ENCODE assay signal across 8 cellular contexts in the genomic region with DNA sequence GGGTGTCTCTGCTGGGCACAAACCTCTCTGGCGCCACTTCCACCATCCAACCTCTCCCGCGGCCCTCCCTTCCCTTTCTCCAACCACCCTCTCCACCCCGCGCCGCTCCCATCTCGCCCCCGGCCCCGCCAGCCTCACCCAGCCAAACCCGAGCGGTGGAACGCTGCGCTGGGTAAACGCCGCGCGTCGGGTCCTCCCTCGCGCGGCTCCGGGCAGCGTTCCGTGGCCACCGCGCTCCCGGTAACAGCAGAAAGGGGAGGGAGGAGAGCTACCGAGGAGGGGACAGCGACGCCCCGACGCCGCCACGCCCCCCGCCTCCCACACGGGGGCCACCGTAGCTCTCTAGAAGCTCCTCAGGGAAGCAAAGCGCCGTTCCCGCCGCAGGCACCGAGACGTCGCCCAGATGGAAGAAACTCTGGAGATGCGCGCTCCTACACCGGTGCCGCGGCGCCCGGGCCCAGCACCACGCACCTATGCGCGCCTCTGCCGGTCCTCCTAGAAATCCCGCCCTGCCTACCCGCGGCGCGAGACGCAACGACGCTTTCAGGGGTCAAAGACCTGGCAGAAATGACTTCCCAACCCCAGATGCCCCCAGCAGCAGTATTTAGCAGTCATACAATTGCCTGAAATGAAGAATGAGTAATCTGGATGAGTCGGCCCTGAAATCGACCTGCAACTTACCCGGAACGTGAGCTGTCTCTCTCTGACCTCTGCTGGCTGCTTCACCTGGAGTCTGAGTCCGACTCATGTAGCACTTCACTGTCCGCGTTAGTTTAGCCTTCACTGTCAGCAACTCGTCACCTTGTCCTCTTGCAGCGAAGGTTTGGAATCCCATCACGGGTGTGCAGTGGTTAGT. TPM values are rescaled to one million over a fixed set of nuclear protein-coding genes. Genes with fewer than 3 reads are reported as not detected.
DNase-seq lines count a peak whose midpoint lies in the region; ATAC-seq and TF ChIP-seq lines count a peak whose summit lies in the region.

Gene RUBCNL, minus strand, starts transcription at position 257 of the 856 bp plus-strand sequence. CDS start 14,777 bp downstream, outside the sequence.

- peaks cover 8% of the 10 kb centered on the region for H3K27me3 ChIP-seq in CD4-positive, alpha-beta memory T cell (ENCODE audit: insufficient read depth, low read length)
- H3K27me3 ChIP-seq in heart left ventricle, result peaks cover 11 to 52% (median 20%) of the 10 kb centered on the region in 9 donors

- peaks cover 16% of the 10 kb centered on the region for H3K4me1 ChIP-seq in CD4-positive, alpha-beta memory T cell (ENCODE audit: insufficient read depth, low read length)
- peaks cover 0 to 43% (median 1%) of the 10 kb centered on the region in 12 donors for H3K4me1 ChIP-seq in heart left ventricle

- POLR2A ChIA-PET in CD4-positive, alpha-beta memory T cell (lab: Charles Lee; ENCODE audit: partially characterized antibody), result no interaction called here

- intact Hi-C loops in CD4-positive, alpha-beta memory T cell (cut with micrococcal nuclease), result no loop called here
- intact Hi-C loops in heart left ventricle (cut with DNase I), result no loop called here
- intact Hi-C loops in posterior vena cava (cut with DNase I), result no loop called here

- no peak for TF ChIP-seq POLR2A in heart left ventricle (IDR thresholded peaks at IDR 0.05)

- CTCF ChIA-PET in CD4-positive, alpha-beta memory T cell (lab: Charles Lee; ENCODE audit: partially characterized antibody), result no interaction called here
- CTCF ChIA-PET in activated naive CD4-positive, alpha-beta T cell treated with anti-CD3 and anti-CD28 coated beads, Interleukin-2, amount 10 ng/mL, durations not matched to agents 7 days and 5 days (lab: Charles Lee), result interaction anchor here (0.8 to 1.2 kb wide), 2 partner anchors 18 to 24 kb away, joined by 3 read pairs; no protein-coding TSS in a partner anchor

- H3K27ac ChIP-seq in CD4-positive, alpha-beta memory T cell (ENCODE audit: low read depth, low read length), result no peak within 1 kb of the TSS
- H3K27ac ChIP-seq in heart left ventricle, result peak within 1 kb of the TSS in 2 of 12 donors; percentile 5 to 58

- ATAC-seq in heart left ventricle (peak in 3 of 4 donors; percentile 37 to 71 (median 44)), HG03457 (IDR thresholded peaks at IDR 0.05; ENCODE audit: unreplicated experiment) (no peak)

- no peaks in the 10 kb centered on the region for H3K9me3 Mint-ChIP-seq in CD4-positive, alpha-beta memory T cell
- no peaks in the 10 kb centered on the region for H3K9me3 Mint-ChIP-seq in activated naive CD4-positive, alpha-beta T cell treated with anti-CD3 and anti-CD28 coated beads, Interleukin-2, amount 10 ng/mL, durations not matched to agents 7 days and 5 days

- H3K4me3 Mint-ChIP-seq in CD4-positive, alpha-beta memory T cell, result peak within 1 kb of the TSS; percentile 76 to 91 (median 84)
- H3K4me3 Mint-ChIP-seq in activated naive CD4-positive, alpha-beta T cell treated with anti-CD3 and anti-CD28 coated beads, Interleukin-2, amount 10 ng/mL, durations not matched to agents 7 days and 5 days, result peak within 1 kb of the TSS; percentile 73

- H3K27me3 Mint-ChIP-seq in CD4-positive, alpha-beta memory T cell, result peaks cover 27% of the 10 kb centered on the region in 2 donors
- peaks cover 38% of the 10 kb centered on the region for H3K27me3 Mint-ChIP-seq in activated naive CD4-positive, alpha-beta T cell treated with anti-CD3 and anti-CD28 coated beads, Interleukin-2, amount 10 ng/mL, durations not matched to agents 7 days and 5 days

- H3K36me3 ChIP-seq in CD4-positive, alpha-beta memory T cell (ENCODE audit: insufficient read depth, low read length), result no peaks in the 10 kb centered on the region
- no peaks in the 10 kb centered on the region for H3K36me3 ChIP-seq in heart left ventricle

- peak within 1 kb of the TSS in 1 of 2 donors; percentile 37 for H3K4me3 ChIP-seq in CD4-positive, alpha-beta memory T cell (ENCODE audit: low read length in 2 of 2)
- peak within 1 kb of the TSS in 11 of 12 donors; percentile 18 to 64 (median 49) for H3K4me3 ChIP-seq in heart left ventricle

- peak within 1 kb of the TSS in 1 of 7 donors; percentile 72 for H3K27ac Mint-ChIP-seq in CD4-positive, alpha-beta memory T cell
- peak within 1 kb of the TSS; percentile 50 for H3K27ac Mint-ChIP-seq in activated naive CD4-positive, alpha-beta T cell treated with anti-CD3 and anti-CD28 coated beads, Interleukin-2, amount 10 ng/mL, durations not matched to agents 7 days and 5 days

- no peaks in the 10 kb centered on the region for H3K36me3 Mint-ChIP-seq in CD4-positive, alpha-beta memory T cell
- H3K36me3 Mint-ChIP-seq in activated naive CD4-positive, alpha-beta T cell treated with anti-CD3 and anti-CD28 coated beads, Interleukin-2, amount 10 ng/mL, durations not matched to agents 7 days and 5 days, result no peaks in the 10 kb centered on the region

- H3K9me3 ChIP-seq in CD4-positive, alpha-beta memory T cell (ENCODE audit: control insufficient read depth in 1 of 2, low read length in 2 of 2), result no peaks in the 10 kb centered on the region
- H3K9me3 ChIP-seq in heart left ventricle, result no peaks in the 10 kb centered on the region

- TF ChIP-seq CTCF in GM20000 (IDR thresholded peaks at IDR 0.05; ENCODE audit: extremely low read depth, missing control alignments) (no peak), heart left ventricle (IDR thresholded peaks at IDR 0.05) (no peak)

- WGBS in heart left ventricle, 4 donors, result 2 to 5% (median 3%) methylated on average over 53 to 73 of the region's 73 CpGs

- H3K4me1 Mint-ChIP-seq in CD4-positive, alpha-beta memory T cell, result peaks cover 17 to 29% (median 26%) of the 10 kb centered on the region in 4 donors
- peaks cover 22% of the 10 kb centered on the region for H3K4me1 Mint-ChIP-seq in activated naive CD4-positive, alpha-beta T cell treated with anti-CD3 and anti-CD28 coated beads, Interleukin-2, amount 10 ng/mL, durations not matched to agents 7 days and 5 days

- peak in 3 of 5 donors; percentile 6 to 19 (median 19) for DNase-seq in CD4-positive, alpha-beta memory T cell
- DNase-seq in GM20000 (ENCODE audit: low spot score) (peak; percentile 78), NCI-H1105 treated with DMSO at 0.1 percent for 48 hours (lab: John Stamatoyannopoulos, UW) (peak; percentile 18), heart left ventricle (peak; percentile 36 to 81 (median 49)), posterior vena cava (ENCODE audit: low spot score) (peak; percentile 89), UCSD-AML1 (lab: John Stamatoyannopoulos, UW; ENCODE audit: unreplicated experiment) (no peak)
- peak; percentile 34 for DNase-seq in activated naive CD4-positive, alpha-beta T cell treated with anti-CD3 and anti-CD28 coated beads, Interleukin-2, amount 10 ng/mL, durations not matched to agents 7 days and 5 days

RNA-seq across cellular contexts. Expression of gene RUBCNL, which starts in this region (rescaled TPM):
- not detected for total RNA-seq in CD4-positive, alpha-beta memory T cell
- under 1 TPM; 0.30 to 0.60 TPM for polyA plus RNA-seq in CD4-positive, alpha-beta memory T cell
- total RNA-seq in heart left ventricle (1 to 10 TPM in 2 of 9 donors, under 1 TPM in 6, not detected in 1; 0.25 to 5.9 (median 0.51) TPM), posterior vena cava (1 to 10 TPM; 3.6 to 5.3 TPM)
- polyA plus RNA-seq in heart left ventricle, result under 1 TPM; 0.29 to 0.42 TPM

Comparison
In these comparisons a context has a peak if more than half of its experiments do, and no peak if none do; other contexts are left out.
1. Peak in DNase-seq in CD4-positive, alpha-beta memory T cell; RNA of the gene not detected or under 1 TPM.